In the genomic region with DNA sequence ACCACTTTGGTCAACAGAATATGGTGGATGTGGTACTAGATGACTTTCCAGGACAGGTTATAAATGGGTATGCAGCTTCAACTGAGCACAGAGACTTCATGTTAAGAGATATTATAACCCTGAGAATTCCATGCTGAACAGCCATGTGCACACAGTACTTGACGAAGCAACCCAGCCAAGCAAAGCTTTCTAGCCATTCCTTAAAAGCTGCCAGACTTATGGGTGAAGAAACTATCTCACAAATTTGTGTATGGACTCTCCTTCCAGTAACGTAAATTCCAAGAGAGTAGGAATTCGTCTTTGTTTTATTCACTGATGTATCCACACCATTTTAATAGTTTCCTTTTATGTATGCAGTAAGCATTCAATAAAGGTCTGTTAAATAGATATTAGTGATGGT, we compare ENCODE assay signal across 19 cellular contexts.
A peak's percentile ranks its signal among the peaks of the same experiment; 100 is the strongest.
DNase-seq lines count a peak whose midpoint lies in the region; ATAC-seq, FAIRE-seq and TF ChIP-seq lines count a peak whose summit lies in the region.
"Had no signal": no experiment of that assay in that cellular context is flagged by ENCODE, and none has a peak within 500 bp of the region (broad histone marks: within the 10 kb centered on the region; RNA-seq: fewer than 3 reads in every experiment).

No MANE protein-coding gene starts in this region.

- TF ChIP-seq CTCF in cardiac muscle cell (IDR thresholded peaks at IDR 0.05; ENCODE audit: low read depth, low read length) (no peak), nephron progenitor cell (IDR thresholded peaks at IDR 0.05) (no peak)
- TF ChIP-seq CTCF in CD8-positive, alpha-beta T cell (IDR thresholded peaks at IDR 0.05): no peak

- 81 to 89% (median 84%) methylated on average over 3 of the region's 3 CpGs for WGBS in small intestine, 3 donors

- peak overlapping the region; percentile 33 for H3K27ac Mint-ChIP-seq in CD8-positive, alpha-beta T cell
- H3K27ac Mint-ChIP-seq in T-helper 17 cell (peak overlapping the region; percentile 32), nephron progenitor cell (peak overlapping the region; percentile 62)

- H3K36me3 Mint-ChIP-seq in CD8-positive, alpha-beta T cell: peaks cover 3% of the 10 kb centered on the region
- H3K36me3 Mint-ChIP-seq in T-helper 17 cell (ENCODE audit: low read depth) (peaks cover 7% of the 10 kb centered on the region), nephron progenitor cell (ENCODE audit: low read depth) (peaks cover 37% of the 10 kb centered on the region)

- CTCF ChIA-PET in CD8-positive, alpha-beta T cell (lab: Charles Lee): interaction anchor here (0.9 kb wide), 1 partner anchor 18 kb away, joined by 3 read pairs; no protein-coding TSS in a partner anchor

- H3K9me3 ChIP-seq in cardiac muscle cell (ENCODE audit: low read depth) (no peaks in the 10 kb centered on the region), T-helper 17 cell (ENCODE audit: control insufficient read depth, low read length, poor library complexity, severe bottlenecking) (no peaks in the 10 kb centered on the region), small intestine (ENCODE audit: control insufficient read depth, low read depth) (no peaks in the 10 kb centered on the region)
- no peaks in the 10 kb centered on the region for H3K9me3 ChIP-seq in CD8-positive, alpha-beta T cell (ENCODE audit: low read length)
- H3K9me3 ChIP-seq: SK-N-SH had no signal

- no peak overlapping the region for H3K4me3 ChIP-seq in cardiac muscle cell
- H3K4me3 ChIP-seq in CD8-positive, alpha-beta T cell (ENCODE audit: low read depth, low read length): no peak overlapping the region
- H3K4me3 ChIP-seq in small intestine (ENCODE audit: low read depth in 1 of 2, low read length in 2 of 2): no peak overlapping the region
- H3K4me3 ChIP-seq: GM23248 had no signal

- DNase-seq in cardiac muscle cell (ENCODE audit: low read depth in 1 of 2, low spot score in 1 of 2): no peak
- no peak for DNase-seq in Right ventricle myocardium superior
- no peak for DNase-seq in CD8-positive, alpha-beta T cell
- DNase-seq in T-helper 17 cell: no peak
- no peak for DNase-seq in nephron progenitor cell
- DNase-seq in small intestine: no peak
- DNase-seq: EL, GM23248, HCEC 1CT, NCI-H1694, NCI-H2081, NCI-H446, NCI-H526, SIG-M5, SK-N-SH had no signal

- no peaks in the 10 kb centered on the region for H3K9me3 Mint-ChIP-seq in CD8-positive, alpha-beta T cell
- H3K9me3 Mint-ChIP-seq in nephron progenitor cell: no peaks in the 10 kb centered on the region

- peaks cover 59% of the 10 kb centered on the region for H3K4me1 ChIP-seq in cardiac muscle cell (ENCODE audit: low read depth)
- peaks cover 46% of the 10 kb centered on the region for H3K4me1 ChIP-seq in CD8-positive, alpha-beta T cell (ENCODE audit: insufficient read depth, low read length)
- H3K4me1 ChIP-seq in small intestine (ENCODE audit: control insufficient read depth in 2 of 2, insufficient read depth in 1 of 2, low read depth in 1 of 2, low read length in 1 of 2): peaks cover 0 to 14% of the 10 kb centered on the region in 2 donors

- POLR2A ChIA-PET in CD8-positive, alpha-beta T cell (lab: Charles Lee): interaction anchor here (0.6 to 2.5 kb wide), 3 partner anchors 9 to 79 kb away, joined by 3 to 10 read pairs (median 3); no protein-coding TSS in a partner anchor

- H3K27me3 ChIP-seq in cardiac muscle cell (no peaks in the 10 kb centered on the region), small intestine (ENCODE audit: control insufficient read depth in 2 of 2, insufficient read depth in 2 of 2, low read length in 2 of 2) (no peaks in the 10 kb centered on the region)
- no peaks in the 10 kb centered on the region for H3K27me3 ChIP-seq in CD8-positive, alpha-beta T cell (ENCODE audit: insufficient read depth, low read length)

- no peak for FAIRE-seq in small intestine (lab: Jason Lieb, UNC)

- peak overlapping the region; percentile 67 for H3K27ac ChIP-seq in cardiac muscle cell
- no peak overlapping the region for H3K27ac ChIP-seq in CD8-positive, alpha-beta T cell (ENCODE audit: low read depth, low read length)
- no peak overlapping the region for H3K27ac ChIP-seq in small intestine (ENCODE audit: low read depth in 1 of 2, low read length in 1 of 2)
- H3K27ac ChIP-seq: C4-2B, GM23248, RWPE1 had no signal

- intact Hi-C loops in Right ventricle myocardium superior (cut with DNase I): no loop called here
- intact Hi-C loops in CD8-positive, alpha-beta T cell (cut with DNase I, micrococcal nuclease): no loop called here

- H3K4me1 Mint-ChIP-seq in CD8-positive, alpha-beta T cell (ENCODE audit: low read depth): peaks cover 83% of the 10 kb centered on the region
- H3K4me1 Mint-ChIP-seq in T-helper 17 cell: peaks cover 73% of the 10 kb centered on the region
- H3K4me1 Mint-ChIP-seq in nephron progenitor cell: peaks cover 48% of the 10 kb centered on the region

- ATAC-seq in Right ventricle myocardium superior (ENCODE audit: poor library complexity) (no peak), T-helper 17 cell (no peak), GM19467 (IDR thresholded peaks at IDR 0.05; ENCODE audit: unreplicated experiment) (no peak), GM18498 (IDR thresholded peaks at IDR 0.05; ENCODE audit: unreplicated experiment) (no peak)
- no peak for ATAC-seq in CD8-positive, alpha-beta T cell

- no peaks in the 10 kb centered on the region for H3K27me3 Mint-ChIP-seq in CD8-positive, alpha-beta T cell (ENCODE audit: low read depth)
- H3K27me3 Mint-ChIP-seq in T-helper 17 cell (no peaks in the 10 kb centered on the region), nephron progenitor cell (ENCODE audit: low read depth, poor library complexity) (peaks cover 3% of the 10 kb centered on the region)

- no peaks in the 10 kb centered on the region for H3K36me3 ChIP-seq in cardiac muscle cell
- no peaks in the 10 kb centered on the region for H3K36me3 ChIP-seq in CD8-positive, alpha-beta T cell (ENCODE audit: insufficient read depth, low read length)
- no peaks in the 10 kb centered on the region for H3K36me3 ChIP-seq in small intestine (ENCODE audit: control insufficient read depth in 2 of 2, insufficient read depth in 2 of 2, low read length in 2 of 2)

- H3K4me3 Mint-ChIP-seq in CD8-positive, alpha-beta T cell: no peak overlapping the region
- H3K4me3 Mint-ChIP-seq in T-helper 17 cell (no peak overlapping the region), nephron progenitor cell (no peak overlapping the region)
